Comparison of ENCODE assay signal across 15 cellular contexts in genomic region chr12:124279846-124280360, GRCh38. TPM values are rescaled to one million over a fixed set of nuclear protein-coding genes. Genes with fewer than 3 reads are reported as not detected.
DNase-seq lines count a peak whose midpoint lies in the region; ATAC-seq, FAIRE-seq and TF ChIP-seq lines count a peak whose summit lies in the region.
"Had no signal": no experiment of that assay in that cellular context is flagged by ENCODE, and none has a peak within 500 bp of the region (broad histone marks: within the 10 kb centered on the region; RNA-seq: fewer than 3 reads in every experiment).

No MANE protein-coding gene starts in this region.

- CTCF ChIA-PET in A549 (lab: Yijun Ruan, JAX): interaction anchor here (0.9 to 1.3 kb wide), 3 partner anchors 14 to 24 kb away, joined by 3 read pairs; no protein-coding TSS in a partner anchor
- CTCF ChIA-PET in activated CD8-positive, alpha-beta T cell treated with anti-CD3 and anti-CD28 coated beads, Interleukin-2, amount 10 ng/mL, durations not matched to agents 7 days and 5 days (lab: Charles Lee): no interaction called here

- H3K36me3 Mint-ChIP-seq in activated CD8-positive, alpha-beta T cell treated with anti-CD3 and anti-CD28 coated beads, Interleukin-2, amount 10 ng/mL, durations not matched to agents 7 days and 5 days (ENCODE audit: low read depth): no peaks in the 10 kb centered on the region
- H3K36me3 Mint-ChIP-seq: activated CD4-positive, alpha-beta memory T cell treated with anti-CD3 and anti-CD28 coated beads for 36 hours; type B pancreatic cell had no signal

- no peak overlapping the region for H3K27ac Mint-ChIP-seq in activated CD8-positive, alpha-beta T cell treated with anti-CD3 and anti-CD28 coated beads, Interleukin-2, amount 10 ng/mL, durations not matched to agents 7 days and 5 days
- H3K27ac Mint-ChIP-seq: activated CD4-positive, alpha-beta memory T cell treated with anti-CD3 and anti-CD28 coated beads for 36 hours; activated T-helper 17 cell treated with anti-CD3 and anti-CD28 coated beads, Interleukin-2, amount 50 U/mL, for 72 hours had no signal

- H3K79me2 ChIP-seq in GM23248 (ENCODE audit: insufficient read depth): no peaks in the 10 kb centered on the region

- no peak for TF ChIP-seq RAD21 in A549 (conservative IDR thresholded peaks at IDR 0.05 in 1 of 2, IDR thresholded peaks at IDR 0.05 in 1 of 2)

- peaks cover 2% of the 10 kb centered on the region for H3K4me1 Mint-ChIP-seq in activated CD8-positive, alpha-beta T cell treated with anti-CD3 and anti-CD28 coated beads, Interleukin-2, amount 10 ng/mL, durations not matched to agents 7 days and 5 days (ENCODE audit: low read depth)
- H3K4me1 Mint-ChIP-seq: activated T-helper 17 cell treated with anti-CD3 and anti-CD28 coated beads, Interleukin-2, amount 50 U/mL, for 72 hours had no signal

- FAIRE-seq in A549 (lab: Jason Lieb, UNC): no peak

- no peaks in the 10 kb centered on the region for H3K9me2 ChIP-seq in GM23248 (ENCODE audit: insufficient read depth)

- H3K36me3 ChIP-seq in GM23248 (ENCODE audit: low read depth): no peaks in the 10 kb centered on the region
- H3K36me3 ChIP-seq in adipocyte (ENCODE audit: control insufficient read depth, insufficient read depth, low read length, severe bottlenecking): no peaks in the 10 kb centered on the region

- no peak overlapping the region for H3K4me3 ChIP-seq in A549
- H3K4me3 ChIP-seq in GM23248: no peak overlapping the region
- H3K4me3 ChIP-seq in adipocyte (ENCODE audit: low read length): no peak overlapping the region

- no peak overlapping the region for H3K4me3 Mint-ChIP-seq in activated CD8-positive, alpha-beta T cell treated with anti-CD3 and anti-CD28 coated beads, Interleukin-2, amount 10 ng/mL, durations not matched to agents 7 days and 5 days
- H3K4me3 Mint-ChIP-seq: activated CD4-positive, alpha-beta memory T cell treated with anti-CD3 and anti-CD28 coated beads for 36 hours; activated T-helper 17 cell treated with anti-CD3 and anti-CD28 coated beads, Interleukin-2, amount 50 U/mL, for 72 hours had no signal

- in situ Hi-C loops in GM23248 (cut with MboI): no loop called here

- DNase-seq in A549 (ENCODE audit: low read depth in 1 of 2, low spot score in 1 of 2) (no peak), GM23248 (peak; percentile 33), adipocyte (ENCODE audit: low read depth) (peak; percentile 19), medulla oblongata (ENCODE audit: extremely low spot score) (peak; percentile 32), RPMI8226 (no peak)
- no peak for DNase-seq in activated CD8-positive, alpha-beta T cell treated with anti-CD3 and anti-CD28 coated beads, Interleukin-2, amount 10 ng/mL, durations not matched to agents 7 days and 5 days
- no peak for DNase-seq in activated CD4-positive, alpha-beta T cell treated with anti-CD3 and anti-CD28 coated beads for 48 hours
- DNase-seq: activated CD4-positive, alpha-beta memory T cell treated with anti-CD3 and anti-CD28 coated beads for 36 hours; aorta; DND-41 had no signal

- H3K4me2 ChIP-seq in A549 (0 out of 3 replicates have a peak overlapping the region, but pooled peaks have one; percentile 31), GM23248 (ENCODE audit: unreplicated experiment) (no peak overlapping the region)

- H4K20me1 ChIP-seq in GM23248 (ENCODE audit: insufficient read depth): no peaks in the 10 kb centered on the region

- H3K4me1 ChIP-seq in A549: no peaks in the 10 kb centered on the region
- no peaks in the 10 kb centered on the region for H3K4me1 ChIP-seq in GM23248 (ENCODE audit: insufficient read depth)
- H3K4me1 ChIP-seq in adipocyte (ENCODE audit: control insufficient read depth, insufficient read depth, low read length): no peaks in the 10 kb centered on the region

- peaks cover 39% of the 10 kb centered on the region for H3K27me3 ChIP-seq in GM23248 (replicated peaks; ENCODE audit: insufficient read depth)
- peaks cover 66% of the 10 kb centered on the region for H3K27me3 ChIP-seq in adipocyte (replicated peaks; ENCODE audit: control insufficient read depth, insufficient read depth, low read length)
- H3K27me3 ChIP-seq: dorsolateral prefrontal cortex had no signal

- no peak overlapping the region for H3K9ac ChIP-seq in GM23248
- no peak overlapping the region for H3K9ac ChIP-seq in adipocyte (ENCODE audit: low read length)

- H3K27ac ChIP-seq in A549 (no peak overlapping the region), GM23248 (no peak overlapping the region)

- no peak for TF ChIP-seq CTCF in A549 (IDR thresholded peaks at IDR 0.05)

- no peak for TF ChIP-seq POLR2A in A549 (IDR thresholded peaks at IDR 0.05; ENCODE audit: low read length)

- ATAC-seq in A549 (peak in 1 of 2 experiments; percentile 55; a peak in 3 of 6 replicates), GM21423 (IDR thresholded peaks at IDR 0.05; ENCODE audit: unreplicated experiment) (no peak)
- ATAC-seq in activated CD8-positive, alpha-beta T cell treated with anti-CD3 and anti-CD28 coated beads, Interleukin-2, amount 10 ng/mL, durations not matched to agents 7 days and 5 days: no peak
- ATAC-seq: activated T-helper 17 cell treated with anti-CD3 and anti-CD28 coated beads, Interleukin-2, amount 50 U/mL, for 72 hours had no signal

- no peak overlapping the region for H2AFZ ChIP-seq in GM23248

- peaks cover 14% of the 10 kb centered on the region for H3K9me3 ChIP-seq in A549
- H3K9me3 ChIP-seq in GM23248 (ENCODE audit: low read depth): no peaks in the 10 kb centered on the region
- peaks cover 16% of the 10 kb centered on the region for H3K9me3 ChIP-seq in adipocyte (ENCODE audit: control insufficient read depth, low read length)

- H3K9me3 Mint-ChIP-seq in activated CD8-positive, alpha-beta T cell treated with anti-CD3 and anti-CD28 coated beads, Interleukin-2, amount 10 ng/mL, durations not matched to agents 7 days and 5 days (ENCODE audit: insufficient read depth): no peaks in the 10 kb centered on the region
- H3K9me3 Mint-ChIP-seq: activated T-helper 17 cell treated with anti-CD3 and anti-CD28 coated beads, Interleukin-2, amount 50 U/mL, for 72 hours had no signal

- H3K27me3 Mint-ChIP-seq in activated CD8-positive, alpha-beta T cell treated with anti-CD3 and anti-CD28 coated beads, Interleukin-2, amount 10 ng/mL, durations not matched to agents 7 days and 5 days (ENCODE audit: low read depth): peaks cover 2% of the 10 kb centered on the region
- H3K27me3 Mint-ChIP-seq: type B pancreatic cell had no signal

- no peak for TF ChIP-seq EP300 in A549 (IDR thresholded peaks at IDR 0.05)

- POLR2A ChIA-PET in A549 (lab: Yijun Ruan, JAX): no interaction called here
- POLR2A ChIA-PET in activated CD8-positive, alpha-beta T cell treated with anti-CD3 and anti-CD28 coated beads, Interleukin-2, amount 10 ng/mL, durations not matched to agents 7 days and 5 days (lab: Charles Lee): no interaction called here

- H3F3A ChIP-seq in GM23248 (ENCODE audit: insufficient read depth): no peaks in the 10 kb centered on the region

- WGBS in A549 (ENCODE audit: missing lambda C conversion rate): 20% methylated on average over 3 of the region's 19 CpGs
- 9 to 14% methylated on average over 14 to 17 of the region's 19 CpGs for WGBS in GM23248 (ENCODE audit: low coverage in 1 of 2, low lambda C conversion rate in 2 of 2, missing lambda C conversion rate in 2 of 2), 2 experiments

TF ChIP-seq in A549, 52 proteins besides CTCF, POLR2A, EP300 and RAD21 (continues in another document):
- TF ChIP-seq HOXB13 (CRISPR knock-in tag; IDR thresholded peaks at IDR 0.05; ENCODE audit: low read depth) (no peak), JUN (IDR thresholded peaks at IDR 0.05) (no peak), EHF (CRISPR knock-in tag; IDR thresholded peaks at IDR 0.05) (no peak), HOXB5 (CRISPR knock-in tag; IDR thresholded peaks at IDR 0.05) (no peak), CBX8 (IDR thresholded peaks at IDR 0.05) (no peak), KDM5A (IDR thresholded peaks at IDR 0.05) (no peak), JUNB (IDR thresholded peaks at IDR 0.05) (no peak), MAFK (IDR thresholded peaks at IDR 0.05; ENCODE audit: partially characterized antibody) (no peak), BHLHE40 (IDR thresholded peaks at IDR 0.05; ENCODE audit: low read depth, low read length) (no peak), ATOH8 (CRISPR knock-in tag; IDR thresholded peaks at IDR 0.05; ENCODE audit: low read depth) (no peak), RFX5 (IDR thresholded peaks at IDR 0.05) (no peak), ESRRA (IDR thresholded peaks at IDR 0.05; ENCODE audit: borderline replicate concordance, low read length) (no peak), NPAS2 (CRISPR knock-in tag; IDR thresholded peaks at IDR 0.05; ENCODE audit: borderline replicate concordance) (no peak), TP53 (CRISPR knock-in tag; IDR thresholded peaks at IDR 0.05) (no peak), MAZ (IDR thresholded peaks at IDR 0.05; ENCODE audit: borderline replicate concordance, low read depth, low read length) (no peak), ELK1 (IDR thresholded peaks at IDR 0.05; ENCODE audit: low read depth, low read length) (no peak)

RNA-seq across cellular contexts. Expression of gene RFLNA, which starts 15.0 kb away (rescaled TPM):
- polyA plus RNA-seq in A549 (2011; rRNA removed) (0.05 TPM in 1 of 2 replicates, not detected in the other), A549 (2017; fragmentation: RNase III; extraction: RNeasy Plus Mini Kit Qiagen cat#74134 plus additional on column Dnase treatment) (not detected in 3 replicates), GM23248 (2016; fragmentation: Nextera tagmentation; extraction: Ambion mirVana) (0.86 and 1.2 TPM in 2 replicates)
- 0.07 and 0.12 TPM in 2 replicates for polyA plus RNA-seq in A549 (2012; cell fraction: cytosol; rRNA removed)
- 0.05 and 0.10 TPM in 2 replicates for polyA plus RNA-seq in A549 (2012; cell fraction: nucleus; rRNA removed)
- polyA minus RNA-seq in A549 (2011; rRNA and poly(A)+ RNA removed): not detected in 2 replicates
- 4.6 and 4.9 TPM in 2 replicates for total RNA-seq in GM23248 (2014; rRNA removed; shearing (Covaris generic))
- total RNA-seq in activated CD8-positive, alpha-beta T cell treated with anti-CD3 and anti-CD28 coated beads, Interleukin-2, amount 10 ng/mL, durations not matched to agents 7 days and 5 days: not detected
- total RNA-seq: activated CD4-positive, alpha-beta memory T cell treated with anti-CD3 and anti-CD28 coated beads for 36 hours; activated T-helper 17 cell treated with anti-CD3 and anti-CD28 coated beads, Interleukin-2, amount 50 U/mL, for 72 hours; NCI-H460 had no signal

Comparison
In these comparisons a context has a peak if more than half of its experiments do, and no peak if none do; other contexts are left out.
1. DNase-seq: peak in GM23248 (single experiment), adipocyte (single experiment) and medulla oblongata (single experiment); none in A549 (0 of 2), activated CD8-positive, alpha-beta T cell treated with anti-CD3 and anti-CD28 coated beads, Interleukin-2, amount 10 ng/mL, durations not matched to agents 7 days and 5 days (single experiment), activated CD4-positive, alpha-beta T cell treated with anti-CD3 and anti-CD28 coated beads for 48 hours (single experiment) and RPMI8226 (single experiment).